In the genomic region with DNA sequence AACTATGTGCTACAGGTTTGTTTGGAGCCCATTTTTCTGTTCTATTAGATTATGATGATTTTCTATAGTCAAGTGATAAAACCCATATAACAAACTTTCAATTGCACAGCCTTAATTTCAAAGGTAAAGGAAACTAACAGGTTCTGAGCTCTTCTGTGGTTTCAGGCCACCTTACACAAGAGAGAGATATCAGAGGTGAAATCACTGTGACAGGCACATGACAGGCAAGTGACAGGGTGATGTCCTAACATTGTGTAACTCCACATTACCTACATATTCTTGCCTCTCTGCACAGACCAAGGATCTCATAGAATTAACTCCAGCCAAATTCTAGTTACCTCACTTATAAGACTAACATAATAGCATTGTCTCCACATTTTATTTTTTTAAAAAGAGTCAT, we compare ENCODE assay signal across 7 cellular contexts.
"Had no signal": no experiment of that assay in that cellular context is flagged by ENCODE, and none has a peak within 500 bp of the region (broad histone marks: within the 10 kb centered on the region; RNA-seq: fewer than 3 reads in every experiment).

No MANE protein-coding gene starts in this region.

- H3K4me3 ChIP-seq: GM12878 had no signal

- DNase-seq: GDM1 had no signal

- FAIRE-seq: G401.6, GM12878, GM12891, GM12892, GM18507, GM19239 had no signal

- ATAC-seq: GM12878 had no signal
